ENCODE assay signal across 29 cellular contexts in genomic region chr5:112637343-112637742, GRCh38.
A peak's percentile ranks its signal among the peaks of the same experiment; 100 is the strongest.
DNase-seq lines count a peak whose midpoint lies in the region; ATAC-seq, FAIRE-seq and TF ChIP-seq lines count a peak whose summit lies in the region.
"Had no signal": no experiment of that assay in that cellular context is flagged by ENCODE, and none has a peak within 500 bp of the region (broad histone marks: within the 10 kb centered on the region; RNA-seq: fewer than 3 reads in every experiment).

No MANE protein-coding gene starts in this region.

- no peak for ATAC-seq in omental fat pad (ENCODE audit: low FRiP score)
- ATAC-seq: activated naive CD8-positive, alpha-beta T cell treated with anti-CD3 and anti-CD28 coated beads, Interleukin-2, amount 50 U/mL, for 24 hours; activated T-cell treated with anti-CD3 and anti-CD28 coated beads, Interleukin-2, amount 50 U/mL, for 4 hours; HepG2; naive thymus-derived CD8-positive, alpha-beta T cell had no signal

- no peaks in the 10 kb centered on the region for H3K27me3 ChIP-seq in dorsolateral prefrontal cortex
- H3K27me3 ChIP-seq: left lung, stomach, upper lobe of left lung had no signal

- H3K27ac ChIP-seq in dorsolateral prefrontal cortex: peak overlapping the region in 58 of 59 donors; percentile 0 to 90 (median 66)
- H3K27ac ChIP-seq: HL-60, left lung, stomach, upper lobe of left lung, VCaP had no signal

- intact Hi-C loops in dorsolateral prefrontal cortex (cut with DNase I): loop anchor here in 1 of 2 donors (2.0 kb wide), 1 partner anchor 29 kb away; no protein-coding TSS in a partner anchor

- no peak for TF ChIP-seq POLR2A in GM12892 (IDR thresholded peaks at IDR 0.05; ENCODE audit: low read depth, low read length)

- DNase-seq in GM04504 (ENCODE audit: low read depth) (peak; percentile 11), dorsolateral prefrontal cortex (peak in 1 of 10 donors; percentile 29), inferior parietal cortex (ENCODE audit: extremely low spot score) (peak; percentile 30), superior temporal gyrus (ENCODE audit: extremely low spot score) (peak; percentile 78), omental fat pad (ENCODE audit: low spot score) (no peak), D721Med (ENCODE audit: insufficient read length, low spot score) (no peak), GM12892 (ENCODE audit: insufficient read length) (no peak)
- DNase-seq: activated CD4-positive, alpha-beta T cell treated with anti-CD3 and anti-CD28 coated beads for 48 hours; activated gamma-delta T cell treated with Interleukin-2 at 50 U/mL for 16 hours; activated naive CD8-positive, alpha-beta T cell treated with anti-CD3 and anti-CD28 coated beads, Interleukin-2, amount 50 U/mL, for 24 hours; activated T-cell treated with anti-CD3 and anti-CD28 coated beads, Interleukin-2, amount 50 U/mL, for 4 hours; Calu3; effector CD4-positive, alpha-beta T cell; GOT3; left lung; MV-4-11; naive thymus-derived CD8-positive, alpha-beta T cell; NCI-H446 treated with DMSO at 0.1 percent for 48 hours; NCI-H82; OCI-M1; stimulated activated CD4-positive, alpha-beta T cell treated with anti-CD3 and anti-CD28 coated beads, Interleukin-1b, Interleukin-23, amount 100 ng/mL, for 48 hours; stomach; T-helper 9 cell; upper lobe of left lung had no signal

- TF ChIP-seq CTCF in dorsolateral prefrontal cortex (IDR thresholded peaks at IDR 0.05 in 54 of 56, conservative IDR thresholded peaks at IDR 0.05 in 2 of 56; ENCODE audit: low read depth in 1 of 56, partially characterized antibody in 56 of 56) (no peak), omental fat pad (IDR thresholded peaks at IDR 0.05) (no peak), D721Med (IDR thresholded peaks at IDR 0.05; ENCODE audit: insufficient read depth, missing control alignments) (no peak)

- FAIRE-seq in D721Med (lab: Jason Lieb, UNC) (no peak), GM12892 (lab: Jason Lieb, UNC) (no peak)
- FAIRE-seq: GM12891, HepG2 had no signal

- peak overlapping the region in 2 of 59 donors; percentile 3 to 18 for H3K4me3 ChIP-seq in dorsolateral prefrontal cortex
- H3K4me3 ChIP-seq: left lung, smooth muscle cell, stomach, upper lobe of left lung had no signal

Comparison
In these comparisons a context has a peak if more than half of its experiments do, and no peak if none do; other contexts are left out.
1. DNase-seq: peak in GM04504 (single experiment), inferior parietal cortex (single experiment) and superior temporal gyrus (single experiment); none in omental fat pad (single experiment), D721Med (single experiment) and GM12892 (single experiment).